In genomic region chr12:38956337-38956736, GRCh38 we compare ENCODE assay signal across 28 cellular contexts. TPM values are rescaled to one million over a fixed set of nuclear protein-coding genes. Genes with fewer than 3 reads are reported as not detected.
DNase-seq lines count a peak whose midpoint lies in the region; ATAC-seq and TF ChIP-seq lines count a peak whose summit lies in the region.
"Had no signal": no experiment of that assay in that cellular context is flagged by ENCODE, and none has a peak within 500 bp of the region (broad histone marks: within the 10 kb centered on the region; RNA-seq: fewer than 3 reads in every experiment).

No MANE protein-coding gene starts in this region.

- H3K27ac Mint-ChIP-seq in MCF 10A (ENCODE audit: low read depth, unreplicated experiment) (no peak overlapping the region), CD14-positive monocyte (no peak overlapping the region)
- H3K27ac Mint-ChIP-seq in T-helper 2 cell treated with Interferon-gamma antibody and Interleukin-4, amounts not matched to agents 5 μg/mL and 100 μg/mL, for 36 hours: no peak overlapping the region
- H3K27ac Mint-ChIP-seq: activated CD4-positive, alpha-beta T cell treated with anti-CD3 and anti-CD28 coated beads, Interleukin-2, amount 10 ng/mL, durations not matched to agents 24 days and 14 days; CD4-positive, alpha-beta memory T cell; naive thymus-derived CD4-positive, alpha-beta T cell had no signal

- H3K4me3 ChIP-seq in breast epithelium (no peak overlapping the region), astrocyte of the cerebellum (ENCODE audit: low read depth, low read length) (no peak overlapping the region)
- H3K4me3 ChIP-seq: psoas muscle, testis had no signal

- H3K4me1 Mint-ChIP-seq in MCF 10A (ENCODE audit: insufficient read depth, unreplicated experiment): peaks cover 10% of the 10 kb centered on the region
- no peaks in the 10 kb centered on the region for H3K4me1 Mint-ChIP-seq in T-helper 2 cell treated with Interferon-gamma antibody and Interleukin-4, amounts not matched to agents 5 μg/mL and 100 μg/mL, for 36 hours (ENCODE audit: low read depth)
- no peaks in the 10 kb centered on the region for H3K4me1 Mint-ChIP-seq in CD14-positive monocyte
- H3K4me1 Mint-ChIP-seq: activated CD4-positive, alpha-beta T cell treated with anti-CD3 and anti-CD28 coated beads, Interleukin-2, amount 10 ng/mL, durations not matched to agents 24 days and 14 days; CD4-positive, alpha-beta memory T cell; naive thymus-derived CD4-positive, alpha-beta T cell had no signal

- H3K9me3 Mint-ChIP-seq in MCF 10A (ENCODE audit: unreplicated experiment) (no peaks in the 10 kb centered on the region), CD14-positive monocyte (peaks cover 0 to 7% (median 3%) of the 10 kb centered on the region in 7 donors)
- no peaks in the 10 kb centered on the region for H3K9me3 Mint-ChIP-seq in T-helper 2 cell treated with Interferon-gamma antibody and Interleukin-4, amounts not matched to agents 5 μg/mL and 100 μg/mL, for 36 hours
- H3K9me3 Mint-ChIP-seq: activated CD4-positive, alpha-beta T cell treated with anti-CD3 and anti-CD28 coated beads, Interleukin-2, amount 10 ng/mL, durations not matched to agents 24 days and 14 days; activated T-cell treated with anti-CD3 and anti-CD28 coated beads, Interleukin-2, amount 50 U/mL, for 4 hours had no signal

- H3K4me1 ChIP-seq in breast epithelium: no peaks in the 10 kb centered on the region
- H3K4me1 ChIP-seq: psoas muscle, testis had no signal

- TF ChIP-seq POLR2A in breast epithelium (IDR thresholded peaks at IDR 0.05): no peak

- H3K27me3 Mint-ChIP-seq in MCF 10A (ENCODE audit: insufficient read depth, unreplicated experiment) (no peaks in the 10 kb centered on the region), CD14-positive monocyte (ENCODE audit: low read depth in 3 of 3) (peaks cover 1 to 2% (median 1%) of the 10 kb centered on the region in 3 donors)
- no peaks in the 10 kb centered on the region for H3K27me3 Mint-ChIP-seq in T-helper 2 cell treated with Interferon-gamma antibody and Interleukin-4, amounts not matched to agents 5 μg/mL and 100 μg/mL, for 36 hours (ENCODE audit: low read depth)
- H3K27me3 Mint-ChIP-seq: activated CD4-positive, alpha-beta T cell treated with anti-CD3 and anti-CD28 coated beads, Interleukin-2, amount 10 ng/mL, durations not matched to agents 24 days and 14 days had no signal

- H3K4me3 Mint-ChIP-seq in MCF 10A (ENCODE audit: unreplicated experiment) (no peak overlapping the region), CD14-positive monocyte (no peak overlapping the region)
- no peak overlapping the region for H3K4me3 Mint-ChIP-seq in T-helper 2 cell treated with Interferon-gamma antibody and Interleukin-4, amounts not matched to agents 5 μg/mL and 100 μg/mL, for 36 hours
- H3K4me3 Mint-ChIP-seq: activated CD4-positive, alpha-beta T cell treated with anti-CD3 and anti-CD28 coated beads, Interleukin-2, amount 10 ng/mL, durations not matched to agents 24 days and 14 days; activated T-cell treated with anti-CD3 and anti-CD28 coated beads, Interleukin-2, amount 50 U/mL, for 4 hours; CD4-positive, alpha-beta memory T cell; naive thymus-derived CD4-positive, alpha-beta T cell had no signal

- H3K36me3 ChIP-seq in breast epithelium: no peaks in the 10 kb centered on the region

- in situ Hi-C loops in astrocyte of the cerebellum (cut with HindIII; ENCODE audit: low sequenced_read_pairs): no loop called here

- intact Hi-C loops in MCF 10A (cut with micrococcal nuclease): no loop called here
- intact Hi-C loops in breast epithelium (cut with DNase I; ENCODE audit: low total_unique reads): no loop called here
- intact Hi-C loops in CD14-positive monocyte (cut with micrococcal nuclease): no loop called here

- H3K36me3 Mint-ChIP-seq in MCF 10A (ENCODE audit: insufficient read depth, unreplicated experiment) (no peaks in the 10 kb centered on the region), CD14-positive monocyte (no peaks in the 10 kb centered on the region)
- H3K36me3 Mint-ChIP-seq in T-helper 2 cell treated with Interferon-gamma antibody and Interleukin-4, amounts not matched to agents 5 μg/mL and 100 μg/mL, for 36 hours (ENCODE audit: low read depth): no peaks in the 10 kb centered on the region
- H3K36me3 Mint-ChIP-seq: CD4-positive, alpha-beta memory T cell; naive thymus-derived CD4-positive, alpha-beta T cell had no signal

- no TSS peak for BruUV-seq in MCF 10A (replicated peaks; lab: Mats Ljungman, UMichigan)

- CTCF ChIA-PET in MCF 10A (lab: Yijun Ruan, JAX): interaction anchor here (0.5 to 1.3 kb wide), 3 partner anchors 32 to 147 kb away, joined by 3 to 4 read pairs (median 3); no protein-coding TSS in a partner anchor

- POLR2A ChIA-PET in MCF 10A (lab: Yijun Ruan, JAX): no interaction called here

- no peaks in the 10 kb centered on the region for H3K9me3 ChIP-seq in breast epithelium
- H3K9me3 ChIP-seq: psoas muscle, testis had no signal

- DNase-seq in MCF 10A (ENCODE audit: unreplicated experiment) (peak; percentile 45), breast epithelium (ENCODE audit: low spot score in 2 of 2) (no peak), astrocyte of the cerebellum (ENCODE audit: low read depth) (peak; percentile 32), iris pigment epithelial cell (ENCODE audit: low read depth) (peak; percentile 30), CD14-positive monocyte (ENCODE audit: low spot score) (no peak), NOMO-1 (lab: John Stamatoyannopoulos, UW; ENCODE audit: unreplicated experiment in 2 of 2) (no peak)
- DNase-seq in T-helper 2 cell treated with Interferon-gamma antibody and Interleukin-4, amounts not matched to agents 5 μg/mL and 100 μg/mL, for 36 hours (ENCODE audit: low spot score): no peak
- DNase-seq: activated CD4-positive, alpha-beta T cell treated with anti-CD3 and anti-CD28 coated beads, Interleukin-2, amount 10 ng/mL, durations not matched to agents 24 days and 14 days; activated naive CD4-positive, alpha-beta T cell treated with Interleukin-2 at 50 U/mL for 16 hours; activated T-cell treated with anti-CD3 and anti-CD28 coated beads, Interleukin-2, amount 50 U/mL, for 4 hours; AML-193; CD4-positive, alpha-beta memory T cell; DMS 273 treated with DMSO at 0.1 percent for 48 hours; effector CD4-positive, alpha-beta T cell; foreskin fibroblast; IMR-90; midbrain; naive thymus-derived CD4-positive, alpha-beta T cell; NCI-H1105; NCI-H2029; nucleus accumbens; psoas muscle; stimulated activated CD4-positive, alpha-beta T cell treated with anti-CD3 and anti-CD28 coated beads, Interleukin-15, amount 100 ng/mL, for 24 hours; stimulated activated naive CD4-positive, alpha-beta T cell; testis had no signal

- TF ChIP-seq CTCF in MCF 10A (IDR thresholded peaks at IDR 0.05; ENCODE audit: unreplicated experiment): no peak
- no peak for TF ChIP-seq CTCF in breast epithelium (IDR thresholded peaks at IDR 0.05)
- no peak for TF ChIP-seq CTCF in astrocyte of the cerebellum (IDR thresholded peaks at IDR 0.05; ENCODE audit: low read depth, low read length, missing control alignments)
- TF ChIP-seq CTCF in CD14-positive monocyte (IDR thresholded peaks at IDR 0.05): no peak

- ATAC-seq in HG03045 (IDR thresholded peaks at IDR 0.05; ENCODE audit: unreplicated experiment): no peak
- ATAC-seq: activated T-cell treated with anti-CD3 and anti-CD28 coated beads, Interleukin-2, amount 50 U/mL, for 4 hours; naive thymus-derived CD4-positive, alpha-beta T cell; psoas muscle had no signal

- no peak overlapping the region for H3K27ac ChIP-seq in breast epithelium
- H3K27ac ChIP-seq: epithelial cell of prostate, psoas muscle, testis, VCaP had no signal

- H3K27me3 ChIP-seq in breast epithelium: no peaks in the 10 kb centered on the region
- H3K27me3 ChIP-seq: testis had no signal

RNA-seq across cellular contexts. Expression of gene CPNE8, which starts 50.9 kb away (rescaled TPM):
- 17.0 and 20.1 TPM in 2 replicates for total RNA-seq in MCF 10A (2022)
- 10 to 100 TPM; 11.3 to 29.8 (median 28.3) TPM for total RNA-seq in breast epithelium
- 10 to 100 TPM; 15.2 to 22.5 TPM for polyA plus RNA-seq in CD14-positive monocyte
- total RNA-seq: IMR-90 had no signal
- polyA plus RNA-seq: IMR-90 had no signal

Comparison
In these comparisons a context has a peak if more than half of its experiments do, and no peak if none do; other contexts are left out.
1. DNase-seq: peak in MCF 10A (single experiment), astrocyte of the cerebellum (single experiment) and iris pigment epithelial cell (single experiment); none in breast epithelium (0 of 2), T-helper 2 cell treated with Interferon-gamma antibody and Interleukin-4, amounts not matched to agents 5 μg/mL and 100 μg/mL, for 36 hours (single experiment), CD14-positive monocyte (single experiment) and NOMO-1 (0 of 2).